Comparison of ENCODE assay signal across 21 cellular contexts in the genomic region with DNA sequence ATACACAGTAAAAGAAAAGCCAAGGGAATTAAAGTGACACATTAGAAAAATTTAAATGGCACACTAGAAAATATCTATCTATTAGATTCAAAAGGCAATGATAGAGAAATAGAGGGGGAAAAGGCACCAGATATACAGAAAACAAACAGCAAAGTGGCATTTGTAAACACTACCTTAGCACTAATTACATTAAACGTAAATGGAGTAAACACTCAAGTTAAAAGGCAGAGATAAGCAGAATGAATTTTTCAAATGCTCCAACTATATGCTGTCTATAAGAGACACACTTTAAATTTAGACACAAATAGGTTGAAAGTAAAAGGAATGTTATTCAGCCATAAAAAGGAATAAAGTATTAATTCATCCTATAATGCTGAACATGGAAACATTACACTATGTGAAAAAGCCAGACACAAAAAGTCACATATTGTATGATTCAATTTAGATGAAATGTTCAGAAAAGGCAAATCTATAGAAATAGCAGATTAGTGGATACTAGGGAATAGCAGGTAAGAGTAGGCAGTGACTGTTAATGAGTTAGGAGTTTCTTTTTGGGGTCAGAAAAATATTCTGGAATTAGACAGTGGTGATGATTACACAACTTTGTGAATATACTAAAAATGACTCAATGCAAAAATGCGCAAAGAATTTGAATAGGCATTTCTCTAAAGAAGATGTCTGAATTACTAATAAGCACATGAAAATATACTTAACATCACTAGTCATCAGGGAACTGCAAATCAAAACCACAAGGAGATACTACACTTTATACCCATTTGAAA.
DNase-seq lines count a peak whose midpoint lies in the region; ATAC-seq and TF ChIP-seq lines count a peak whose summit lies in the region.
"Had no signal": no experiment of that assay in that cellular context is flagged by ENCODE, and none has a peak within 500 bp of the region (broad histone marks: within the 10 kb centered on the region; RNA-seq: fewer than 3 reads in every experiment).

No MANE protein-coding gene starts in this region.

- no peaks in the 10 kb centered on the region for H3K4me1 ChIP-seq in fibroblast of lung (ENCODE audit: control insufficient read depth, extremely low read depth, insufficient read depth, low read length)
- H3K4me1 ChIP-seq: parathyroid adenoma had no signal

- H3K4me3 ChIP-seq in AG04449 (ENCODE audit: low read depth, low read length) (no peak overlapping the region), fibroblast of lung (replicated peaks in 1 of 4; ENCODE audit: control extremely low read depth in 1 of 4, insufficient read depth in 1 of 4, low read depth in 3 of 4, low read length in 4 of 4) (no peak overlapping the region)

- H3K27me3 ChIP-seq in fibroblast of lung (ENCODE audit: control insufficient read depth, insufficient read depth, low read length): no peaks in the 10 kb centered on the region

- no peak overlapping the region for H3K4me2 ChIP-seq in fibroblast of lung (ENCODE audit: extremely low read depth, insufficient read depth, low read length)

- no peaks in the 10 kb centered on the region for H3K9me3 ChIP-seq in fibroblast of lung (ENCODE audit: control insufficient read depth, insufficient read depth, low read depth, low read length)

- DNase-seq in AG04449 (ENCODE audit: low read depth, low spot score) (peak; percentile 66), HCEC 1CT (peak; percentile 94), amniotic epithelial cell (ENCODE audit: low read depth) (peak; percentile 80), fibroblast of lung (ENCODE audit: low read depth in 2 of 2) (peak; percentile 76 to 81), left ventricle myocardium superior (no peak), NCI-H69 (lab: John Stamatoyannopoulos, UW) (no peak), KBM-7 (no peak)
- no peak for DNase-seq in central memory CD4-positive, alpha-beta T cell
- DNase-seq: activated CD4-positive, alpha-beta T cell treated with anti-CD3 and anti-CD28 coated beads, Interleukin-2, amount 10 ng/mL, durations not matched to agents 7 days and 5 days; activated naive CD8-positive, alpha-beta T cell treated with anti-CD3 and anti-CD28 coated beads for 36 hours; CD4-positive, CD25-positive, alpha-beta regulatory T cell; DMS153; left cardiac atrium; natural killer cell; NCI-H2029; PC-3; SHP77 treated with DMSO at 0.1 percent for 48 hours; stimulated activated CD4-positive, alpha-beta T cell treated with anti-CD3 and anti-CD28 coated beads, Interleukin-1b, Interleukin-23, amount 100 ng/mL, for 48 hours; stimulated activated naive B cell treated with anti-CD40 and anti-IgM and Interleukin-4, amounts not matched to agents 10 μg/mL and 1 μg/mL and 100 μg/mL, for 72 hours had no signal

- no peaks in the 10 kb centered on the region for H3K79me2 ChIP-seq in fibroblast of lung (ENCODE audit: control insufficient read depth, insufficient read depth, low read length)
- H3K79me2 ChIP-seq: parathyroid adenoma had no signal

- H2AFZ ChIP-seq in fibroblast of lung (ENCODE audit: low read length): no peak overlapping the region
- H2AFZ ChIP-seq: parathyroid adenoma had no signal

- CTCF ChIA-PET in AG04449 (lab: Yijun Ruan, JAX): no interaction called here

- TF ChIP-seq CTCF in AG04449 (IDR thresholded peaks at IDR 0.05; ENCODE audit: insufficient read depth, low read length, missing control alignments): no peak
- no peak for TF ChIP-seq CTCF in fibroblast of lung (conservative IDR thresholded peaks at IDR 0.05 in 1 of 2, IDR thresholded peaks at IDR 0.05 in 1 of 2; ENCODE audit: low read depth in 1 of 2, low read length in 2 of 2)

- H3K36me3 ChIP-seq in fibroblast of lung (ENCODE audit: control insufficient read depth, insufficient read depth, low read length): no peaks in the 10 kb centered on the region

- H3K27ac ChIP-seq in fibroblast of lung (ENCODE audit: insufficient read depth, low read length): no peak overlapping the region
- H3K27ac ChIP-seq: parathyroid adenoma had no signal

- in situ Hi-C loops in KBM-7 (cut with MboI; ENCODE audit: low pct_unique_long_range_greater_than_20kb, low sequenced_read_pairs): no loop called here

- no peaks in the 10 kb centered on the region for H4K20me1 ChIP-seq in fibroblast of lung (ENCODE audit: control insufficient read depth, extremely low read depth, insufficient read depth, low read length)

- ATAC-seq in left ventricle myocardium superior: no peak
- ATAC-seq: activated T-helper 17 cell treated with anti-CD3 and anti-CD28 coated beads, Interleukin-2, amount 50 U/mL, for 72 hours; left cardiac atrium; natural killer cell; PC-3; stimulated activated naive B cell treated with anti-CD40 and anti-IgM and Interleukin-4, amounts not matched to agents 10 μg/mL and 1 μg/mL and 100 μg/mL, for 72 hours had no signal

- no peak overlapping the region for H3K9ac ChIP-seq in fibroblast of lung (ENCODE audit: insufficient read depth, low read length)
- H3K9ac ChIP-seq: parathyroid adenoma had no signal

- POLR2A ChIA-PET in AG04449 (lab: Yijun Ruan, JAX): no interaction called here

- intact Hi-C loops in left ventricle myocardium superior (cut with micrococcal nuclease): no loop called here

Comparison
In these comparisons a context has a peak if more than half of its experiments do, and no peak if none do; other contexts are left out.
1. DNase-seq: peak in AG04449 (single experiment), HCEC 1CT (single experiment), amniotic epithelial cell (single experiment) and fibroblast of lung (2 of 2); none in central memory CD4-positive, alpha-beta T cell (single experiment), left ventricle myocardium superior (single experiment), NCI-H69 (single experiment) and KBM-7 (single experiment).